ENCODE assay signal across 26 cellular contexts in genomic region chr21:35460441-35460840, GRCh38.
"Had no signal": no experiment of that assay in that cellular context is flagged by ENCODE, and none has a peak within 500 bp of the region (broad histone marks: within the 10 kb centered on the region; RNA-seq: fewer than 3 reads in every experiment).

No MANE protein-coding gene starts in this region.

- H3K79me2 ChIP-seq: parathyroid adenoma had no signal

- DNase-seq: naive thymus-derived CD4-positive, alpha-beta T cell; natural killer cell; occipital lobe; ovary; posterior cingulate gyrus; psoas muscle; right cardiac atrium; right lobe of liver; sigmoid colon; small intestine; stimulated activated CD4-positive, alpha-beta T cell treated with anti-CD3 and anti-CD28 coated beads, Interleukin-15, amount 100 ng/mL, for 24 hours; stimulated activated CD4-positive, alpha-beta T cell treated with anti-CD3 and anti-CD28 coated beads, Interleukin-2, amount 100 ng/mL, for 24 hours; stimulated activated CD4-positive, alpha-beta T cell treated with anti-CD3 and anti-CD28 coated beads, Interleukin-2, amount 100 ng/mL, for 48 hours; stimulated activated CD4-positive, alpha-beta T cell treated with anti-CD3 and anti-CD28 coated beads, Interleukin-4, amount 100 ng/mL, for 24 hours; stimulated activated naive B cell treated with anti-CD40 and anti-IgM and Interleukin-4, amounts not matched to agents 10 μg/mL and 1 μg/mL and 100 μg/mL, for 72 hours; stimulated activated naive CD4-positive, alpha-beta T cell treated with Interleukin-2 at 50 U/mL for 16 hours; stomach; substantia nigra; testis; tibial artery; transverse colon had no signal

- H3K4me3 ChIP-seq: neural progenitor cell, ovary, psoas muscle, right lobe of liver, sigmoid colon, stomach, suprapubic skin, testis, tibial artery, transverse colon had no signal

- H3K9me3 ChIP-seq: ovary, psoas muscle, right lobe of liver, sigmoid colon, stomach, suprapubic skin, testis, tibial artery, transverse colon had no signal

- FAIRE-seq: small intestine, urothelium cell line had no signal

- H3K4me1 ChIP-seq: parathyroid adenoma, psoas muscle, right lobe of liver, sigmoid colon, stomach, suprapubic skin, testis, tibial artery, transverse colon had no signal

- H3K9ac ChIP-seq: neural progenitor cell, parathyroid adenoma had no signal

- H3K27ac ChIP-seq: neural progenitor cell, ovary, parathyroid adenoma, psoas muscle, right lobe of liver, sigmoid colon, stomach, suprapubic skin, testis, tibial artery, transverse colon had no signal

- H3K36me3 ChIP-seq: neural progenitor cell, ovary, right lobe of liver, sigmoid colon, stomach, suprapubic skin, tibial artery, transverse colon had no signal

- H3K4me2 ChIP-seq: neural progenitor cell had no signal

- H3K27me3 ChIP-seq: neural progenitor cell, ovary, right lobe of liver, sigmoid colon, stomach, suprapubic skin, testis, tibial artery, transverse colon had no signal

- H2AFZ ChIP-seq: neural progenitor cell, parathyroid adenoma had no signal

- ATAC-seq: naive thymus-derived CD4-positive, alpha-beta T cell; natural killer cell; psoas muscle; right cardiac atrium; stimulated activated effector memory CD8-positive, alpha-beta T cell treated with anti-CD3 and anti-CD28 coated beads, Interleukin-12 subunit alpha, Interleukin-12 subunit beta, amount 100 ng/mL, for 72 hours; stimulated activated naive B cell treated with anti-CD40 and anti-IgM and Interleukin-4, amounts not matched to agents 10 μg/mL and 1 μg/mL and 100 μg/mL, for 72 hours had no signal
